ENCODE assay signal across 9 cellular contexts in genomic region chr5:122723606-122724352, GRCh38. TPM values are rescaled to one million over a fixed set of nuclear protein-coding genes. Genes with fewer than 3 reads are reported as not detected.
DNase-seq lines count a peak whose midpoint lies in the region; ATAC-seq and TF ChIP-seq lines count a peak whose summit lies in the region.
"Had no signal": no experiment of that assay in that cellular context is flagged by ENCODE, and none has a peak within 500 bp of the region (broad histone marks: within the 10 kb centered on the region; RNA-seq: fewer than 3 reads in every experiment).

No MANE protein-coding gene starts in this region.

- peaks cover 0 to 9% (median 0%) of the 10 kb centered on the region in 11 experiments; a peak in 2 of 22 replicates for H3K9me3 ChIP-seq in BLaER1 treated with 17β-estradiol and CSF1 and Interleukin-3, amounts not matched to agents 10 nM and 100 nM (replicated peaks in 1 of 11)

- peak overlapping the region; percentile 33 to 77 (median 48) for H3K4me2 ChIP-seq in BLaER1 treated with 17β-estradiol and CSF1 and Interleukin-3, amounts not matched to agents 10 nM and 100 nM

- peak; percentile 88 for DNase-seq in epithelial cell of esophagus (ENCODE audit: low read depth)
- no peak for DNase-seq in omental fat pad (ENCODE audit: low spot score)
- DNase-seq in posterior cingulate gyrus: no peak
- DNase-seq in left lobe of liver (ENCODE audit: low spot score): no peak
- DNase-seq in HUDEP-2 (lab: John Stamatoyannopoulos, UW; ENCODE audit: unreplicated experiment in 76 of 76): no peak

- intact Hi-C loops in posterior cingulate gyrus (cut with DNase I): no loop called here

- ATAC-seq in GM19438 (IDR thresholded peaks at IDR 0.05; ENCODE audit: low read depth, unreplicated experiment): peak; percentile 93
- ATAC-seq in HG03196 (IDR thresholded peaks at IDR 0.05; ENCODE audit: unreplicated experiment): peak; percentile 92
- no peak for ATAC-seq in omental fat pad (ENCODE audit: low FRiP score)
- ATAC-seq in left lobe of liver: no peak
- ATAC-seq: HCT116 had no signal

- peak overlapping the region in 4 of 11 experiments; percentile 19 to 57 (median 34); a peak in 6 of 22 replicates for H3K27ac ChIP-seq in BLaER1 treated with 17β-estradiol and CSF1 and Interleukin-3, amounts not matched to agents 10 nM and 100 nM

- no peak overlapping the region for H3K9ac ChIP-seq in BLaER1 treated with 17β-estradiol and CSF1 and Interleukin-3, amounts not matched to agents 10 nM and 100 nM

- H3K4me3 ChIP-seq in BLaER1 treated with 17β-estradiol and CSF1 and Interleukin-3, amounts not matched to agents 10 nM and 100 nM: no peak overlapping the region
- H3K4me3 ChIP-seq in epithelial cell of esophagus (ENCODE audit: low read length): no peak overlapping the region

- H4K20me1 ChIP-seq in BLaER1 treated with 17β-estradiol and CSF1 and Interleukin-3, amounts not matched to agents 10 nM and 100 nM: no peaks in the 10 kb centered on the region

- H3K27me3 ChIP-seq in BLaER1 treated with 17β-estradiol and CSF1 and Interleukin-3, amounts not matched to agents 10 nM and 100 nM: no peaks in the 10 kb centered on the region

- TF ChIP-seq CTCF in epithelial cell of esophagus (IDR thresholded peaks at IDR 0.05; ENCODE audit: insufficient read depth, low read depth, low read length, missing control alignments) (no peak), omental fat pad (IDR thresholded peaks at IDR 0.05) (no peak)

- peaks cover 10 to 47% (median 19%) of the 10 kb centered on the region in 10 experiments; a peak in 19 of 20 replicates for H3K4me1 ChIP-seq in BLaER1 treated with 17β-estradiol and CSF1 and Interleukin-3, amounts not matched to agents 10 nM and 100 nM

- H3K36me3 ChIP-seq in BLaER1 treated with 17β-estradiol and CSF1 and Interleukin-3, amounts not matched to agents 10 nM and 100 nM: no peaks in the 10 kb centered on the region

RNA-seq across cellular contexts. Expression of gene SNX2, which starts 51.1 kb away (rescaled TPM):
- 10 to 100 TPM; 53.8 to 84.8 (median 75.1) TPM for total RNA-seq in omental fat pad
- total RNA-seq in left lobe of liver: 25.9 TPM

Comparison
In these comparisons a context has a peak if more than half of its experiments do, and no peak if none do; other contexts are left out.
1. ATAC-seq: peak in GM19438 (single experiment) and HG03196 (single experiment); none in omental fat pad (single experiment) and left lobe of liver (single experiment).